Comparison of ENCODE assay signal across 19 cellular contexts in the genomic region with DNA sequence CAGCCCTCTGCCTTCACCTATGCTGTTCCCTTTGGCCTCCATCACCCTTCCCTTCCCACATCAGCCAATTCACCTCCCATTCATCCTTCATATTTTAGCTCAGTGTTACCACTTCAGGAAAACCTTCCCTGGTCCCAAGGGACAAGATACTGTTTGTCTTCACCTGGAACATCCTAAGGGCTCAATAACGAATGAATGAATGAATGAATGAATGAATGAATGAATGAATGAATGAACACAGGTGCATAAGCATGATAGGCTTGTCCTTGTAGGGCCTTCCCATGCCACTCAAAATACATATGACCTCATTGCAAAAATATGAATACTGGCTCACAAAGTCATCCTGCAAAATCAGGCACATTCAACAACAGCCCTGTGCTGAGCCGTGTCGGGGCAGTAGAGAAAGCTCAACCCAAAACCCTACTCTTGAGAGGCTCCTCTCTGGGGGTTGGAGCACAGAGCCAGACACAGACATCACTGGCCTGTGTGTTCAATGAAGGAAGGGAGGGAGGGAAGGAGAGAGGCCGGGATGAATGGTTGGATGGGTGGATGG. TPM values are rescaled to one million over a fixed set of nuclear protein-coding genes. Genes with fewer than 3 reads are reported as not detected.
DNase-seq lines count a peak whose midpoint lies in the region; ATAC-seq, FAIRE-seq and TF ChIP-seq lines count a peak whose summit lies in the region.
"Had no signal": no experiment of that assay in that cellular context is flagged by ENCODE, and none has a peak within 500 bp of the region (broad histone marks: within the 10 kb centered on the region; RNA-seq: fewer than 3 reads in every experiment).

No MANE protein-coding gene starts in this region.

- 100% methylated on average over 1 of the region's 4 CpGs for WGBS in IMR-90 (ENCODE audit: extremely low coverage in 2 of 2, insufficient read length in 1 of 2), 2 experiments
- 36% methylated on average over 4 of the region's 4 CpGs for WGBS in right cardiac atrium

- no peak for FAIRE-seq in H54 (lab: Jason Lieb, UNC)
- FAIRE-seq: A549, D721Med, RCC 7860 had no signal

- no peak overlapping the region for H2AK9ac ChIP-seq in IMR-90 (replicated peaks; ENCODE audit: low read depth, low read length, poor library complexity)

- 0 out of 2 replicates have a peak overlapping the region, but pooled peaks have one; percentile 40 for H3K4ac ChIP-seq in IMR-90 (ENCODE audit: low read depth, low read length)

- CTCF ChIA-PET in IMR-90 (lab: Yijun Ruan, JAX): interaction anchor here (1.7 to 2.6 kb wide), 3 partner anchors 20 to 139 kb away, joined by 4 to 19 read pairs (median 11); no protein-coding TSS in a partner anchor

- H3K79me1 ChIP-seq in IMR-90 (ENCODE audit: low read depth in 1 of 2, low read length in 2 of 2): no peaks in the 10 kb centered on the region

- no peak overlapping the region for H2BK5ac ChIP-seq in IMR-90 (ENCODE audit: low read depth, low read length, poor library complexity, severe bottlenecking)

- H3K36me3 Mint-ChIP-seq in stimulated activated naive B cell treated with anti-CD40 and anti-IgM and Interleukin-4, amounts not matched to agents 10 μg/mL and 1 μg/mL and 100 μg/mL, for 72 hours: no peaks in the 10 kb centered on the region
- H3K36me3 Mint-ChIP-seq: CD8-positive, alpha-beta memory T cell had no signal

- peak overlapping the region; percentile 4 for H3K27ac Mint-ChIP-seq in stimulated activated naive B cell treated with anti-CD40 and anti-IgM and Interleukin-4, amounts not matched to agents 10 μg/mL and 1 μg/mL and 100 μg/mL, for 72 hours

- H3K4me1 ChIP-seq in IMR-90 (ENCODE audit: control insufficient read depth, insufficient read depth, low read length): peaks cover 2% of the 10 kb centered on the region
- H3K4me1 ChIP-seq in right cardiac atrium (ENCODE audit: control insufficient read depth, insufficient read depth, low read length): no peaks in the 10 kb centered on the region

- no peak overlapping the region for H3K18ac ChIP-seq in IMR-90 (ENCODE audit: low read depth, low read length)

- dilution Hi-C loops in IMR-90 (cut with HindIII; ENCODE audit: low sequenced_read_pairs, unreplicated experiment): no loop called here

- H3K4me3 ChIP-seq in IMR-90 (ENCODE audit: insufficient read depth, low read depth, low read length) (no peak overlapping the region), choroid plexus epithelial cell (ENCODE audit: low read depth, low read length) (no peak overlapping the region), right cardiac atrium (ENCODE audit: low read length) (no peak overlapping the region)
- H3K4me3 ChIP-seq: A549; BLaER1 treated with 17β-estradiol and CSF1 and Interleukin-3, amounts not matched to agents 10 nM and 100 nM had no signal

- intact Hi-C loops in IMR-90 (cut with micrococcal nuclease): loop anchor here (5.0 kb wide), 1 partner anchor 35 kb away; a partner anchor contains a TSS
- intact Hi-C loops in right cardiac atrium (cut with DNase I): loop anchor here in 2 of 4 donors (5.0 kb wide), 2 partner anchors 135 to 140 kb away; no protein-coding TSS in a partner anchor

- H4K8ac ChIP-seq in IMR-90 (ENCODE audit: low read depth in 2 of 2, low read length in 2 of 2): no peak overlapping the region

- DNase-seq in EH (ENCODE audit: low read depth) (peak; percentile 44), IMR-90 (peak; percentile 19), choroid plexus epithelial cell (ENCODE audit: low read depth) (peak; percentile 39), H54 (ENCODE audit: insufficient read length, low spot score) (no peak), right cardiac atrium (no peak)
- DNase-seq in stimulated activated naive B cell treated with anti-CD40 and anti-IgM and Interleukin-4, amounts not matched to agents 10 μg/mL and 1 μg/mL and 100 μg/mL, for 72 hours: no peak
- DNase-seq: CD8-positive, alpha-beta memory T cell; H7; NCI-H1105 treated with DMSO at 0.1 percent for 48 hours; NCI-H1694; NCI-H2081 treated with DMSO at 0.1 percent for 48 hours; NCI-H446 treated with DMSO at 0.1 percent for 48 hours; NK-92 treated with Interleukin-12 subunit alpha and Interleukin-12 subunit beta, amount 100 ng/mL, for 24 hours; SIG-M5 had no signal

- BruUV-seq in IMR-90 (replicated peaks; lab: Mats Ljungman, UMichigan): no TSS peak

- H2BK15ac ChIP-seq in IMR-90 (ENCODE audit: low read depth, low read length): no peak overlapping the region

- TF ChIP-seq CTCF in IMR-90 (conservative IDR thresholded peaks at IDR 0.05; ENCODE audit: low read depth, low read length) (no peak), choroid plexus epithelial cell (conservative IDR thresholded peaks at IDR 0.05; ENCODE audit: low read depth, low read length) (no peak)

- H3K9me1 ChIP-seq in IMR-90 (ENCODE audit: insufficient read depth, low read length): no peaks in the 10 kb centered on the region

- no peak overlapping the region for H2BK120ac ChIP-seq in IMR-90 (ENCODE audit: low read depth, low read length)

- H4K20me1 ChIP-seq in IMR-90 (ENCODE audit: insufficient read depth, low read length): no peaks in the 10 kb centered on the region
- H4K20me1 ChIP-seq: BLaER1 treated with 17β-estradiol and CSF1 and Interleukin-3, amounts not matched to agents 10 nM and 100 nM had no signal

- no peak for TF ChIP-seq RAD21 in IMR-90 (IDR thresholded peaks at IDR 0.05; ENCODE audit: low read length)

- peak overlapping the region; percentile 46; the same call in 1 of the 2 replicates for H3K23ac ChIP-seq in IMR-90 (ENCODE audit: low read depth, low read length)

- H3K27me3 ChIP-seq in IMR-90 (ENCODE audit: control insufficient read depth, insufficient read depth, low read length) (no peaks in the 10 kb centered on the region), right cardiac atrium (ENCODE audit: control insufficient read depth, insufficient read depth) (no peaks in the 10 kb centered on the region)
- H3K27me3 ChIP-seq: BLaER1 treated with 17β-estradiol and CSF1 and Interleukin-3, amounts not matched to agents 10 nM and 100 nM had no signal

- no peak overlapping the region for H3K4me2 ChIP-seq in IMR-90 (ENCODE audit: low read depth, low read length)

- peak overlapping the region in 1 of 2 donors; percentile 52 for H3K4me3 Mint-ChIP-seq in stimulated activated naive B cell treated with anti-CD40 and anti-IgM and Interleukin-4, amounts not matched to agents 10 μg/mL and 1 μg/mL and 100 μg/mL, for 72 hours

- in situ Hi-C loops in IMR-90 (cut with MboI; ENCODE audit: low sequenced_read_pairs): loop anchor here (5.0 to 10.0 kb wide), 2 partner anchors 135 to 342 kb away; no protein-coding TSS in a partner anchor

- H3K56ac ChIP-seq in IMR-90 (ENCODE audit: extremely low read depth, insufficient read depth, low read length): no peak overlapping the region

- ATAC-seq in IMR-90 (ENCODE audit: low read depth): no peak
- no peak for ATAC-seq in stimulated activated naive B cell treated with anti-CD40 and anti-IgM and Interleukin-4, amounts not matched to agents 10 μg/mL and 1 μg/mL and 100 μg/mL, for 72 hours (replicated peaks)
- no peak for ATAC-seq in HG03565 (IDR thresholded peaks at IDR 0.05; ENCODE audit: unreplicated experiment)
- no peak for ATAC-seq in right cardiac atrium
- ATAC-seq: A549 had no signal

- no peak overlapping the region for H3K14ac ChIP-seq in IMR-90 (replicated peaks; ENCODE audit: low read depth, low read length)

- peaks cover 1 to 6% of the 10 kb centered on the region in 2 donors for H3K4me1 Mint-ChIP-seq in stimulated activated naive B cell treated with anti-CD40 and anti-IgM and Interleukin-4, amounts not matched to agents 10 μg/mL and 1 μg/mL and 100 μg/mL, for 72 hours

- H2BK20ac ChIP-seq in IMR-90 (ENCODE audit: low read depth, low read length): no peak overlapping the region

- H3K27ac ChIP-seq in IMR-90 (ENCODE audit: insufficient read depth, low read length) (no peak overlapping the region), right cardiac atrium (ENCODE audit: low read length) (no peak overlapping the region)
- H3K27ac ChIP-seq: BLaER1 treated with 17β-estradiol and CSF1 and Interleukin-3, amounts not matched to agents 10 nM and 100 nM had no signal

- POLR2A ChIA-PET in IMR-90 (lab: Charles Lee; ENCODE audit: unreplicated experiment): interaction anchor here (0.8 kb wide), 1 partner anchor 142 kb away, joined by 3 read pairs; a partner anchor contains a TSS

- no peak overlapping the region for H3K9ac ChIP-seq in IMR-90 (ENCODE audit: low read depth, low read length)

- H2AFZ ChIP-seq in IMR-90 (replicated peaks; ENCODE audit: low read length, poor library complexity): peak overlapping the region; percentile 38

- H3K9me3 Mint-ChIP-seq in stimulated activated naive B cell treated with anti-CD40 and anti-IgM and Interleukin-4, amounts not matched to agents 10 μg/mL and 1 μg/mL and 100 μg/mL, for 72 hours: no peaks in the 10 kb centered on the region
- H3K9me3 Mint-ChIP-seq: CD8-positive, alpha-beta memory T cell had no signal

- no peaks in the 10 kb centered on the region for H3K36me3 ChIP-seq in IMR-90 (ENCODE audit: control insufficient read depth, insufficient read depth, low read length)
- H3K36me3 ChIP-seq: BLaER1 treated with 17β-estradiol and CSF1 and Interleukin-3, amounts not matched to agents 10 nM and 100 nM had no signal

- peaks cover 6 to 13% of the 10 kb centered on the region in 2 donors for H3K27me3 Mint-ChIP-seq in stimulated activated naive B cell treated with anti-CD40 and anti-IgM and Interleukin-4, amounts not matched to agents 10 μg/mL and 1 μg/mL and 100 μg/mL, for 72 hours
- H3K27me3 Mint-ChIP-seq: CD8-positive, alpha-beta memory T cell had no signal

- no peaks in the 10 kb centered on the region for H3K9me3 ChIP-seq in IMR-90 (ENCODE audit: control insufficient read depth, insufficient read depth, low read length)
- no peaks in the 10 kb centered on the region for H3K9me3 ChIP-seq in right cardiac atrium (ENCODE audit: control insufficient read depth, low read length)
- H3K9me3 ChIP-seq: A549; BLaER1 treated with 17β-estradiol and CSF1 and Interleukin-3, amounts not matched to agents 10 nM and 100 nM had no signal

- TF ChIP-seq POLR2A in IMR-90 (IDR thresholded peaks at IDR 0.05; ENCODE audit: low read depth, low read length) (no peak), H54 (IDR thresholded peaks at IDR 0.05; ENCODE audit: low read depth, low read length) (no peak)

- peak overlapping the region; percentile 78; the same call in 1 of the 2 replicates for H2AK5ac ChIP-seq in IMR-90 (ENCODE audit: low read depth, low read length)

- no peak overlapping the region for H4K91ac ChIP-seq in IMR-90 (ENCODE audit: insufficient read depth, low read depth, low read length)

- H4K5ac ChIP-seq in IMR-90 (ENCODE audit: low read depth, low read length): no peak overlapping the region

TF ChIP-seq in IMR-90, 13 proteins besides CTCF, POLR2A, EP300 and RAD21 (continues in another document):
- TF ChIP-seq CHD1 (IDR thresholded peaks at IDR 0.05; ENCODE audit: low read depth, low read length) (no peak), NFE2L2 (IDR thresholded peaks at IDR 0.05; ENCODE audit: low read depth, low read length) (no peak), CEBPB (IDR thresholded peaks at IDR 0.05; ENCODE audit: low read depth, low read length) (no peak)

RNA-seq across cellular contexts. Expression of a gene that starts 33.7 kb away (rescaled TPM):
- total RNA-seq in IMR-90 (2012; rRNA removed) (1,075 and 1,562 TPM in 2 replicates), right cardiac atrium (100 to 1,000 TPM in 3 of 4 donors, 10 to 100 TPM in 1; 87.7 to 226 (median 130) TPM)
- polyA plus RNA-seq in IMR-90 (2012; rRNA removed) (1,160 and 1,218 TPM in 2 replicates), right cardiac atrium (137 TPM)
- polyA plus RNA-seq in IMR-90 (2012; cell fraction: cytosol; rRNA removed): 1,916 and 2,081 TPM in 2 replicates
- polyA plus RNA-seq in IMR-90 (2012; cell fraction: nucleus; rRNA removed; ENCODE audit: low replicate concordance): 535 and 1,052 TPM in 2 replicates

Comparison
In these comparisons a context has a peak if more than half of its experiments do, and no peak if none do; other contexts are left out.
1. DNase-seq: peak in EH (single experiment), IMR-90 (single experiment) and choroid plexus epithelial cell (single experiment); none in stimulated activated naive B cell treated with anti-CD40 and anti-IgM and Interleukin-4, amounts not matched to agents 10 μg/mL and 1 μg/mL and 100 μg/mL, for 72 hours (single experiment), H54 (single experiment) and right cardiac atrium (0 of 3).